In genomic region chr2:28753043-28753683, GRCh38 we compare ENCODE assay signal across 8 cellular contexts. TPM values are rescaled to one million over a fixed set of nuclear protein-coding genes. Genes with fewer than 3 reads are reported as not detected.
DNase-seq lines count a peak whose midpoint lies in the region; ATAC-seq and TF ChIP-seq lines count a peak whose summit lies in the region.

No MANE protein-coding gene starts in this region.

- peak overlapping the region; percentile 97 for H3K27ac Mint-ChIP-seq in activated CD8-positive, alpha-beta T cell treated with anti-CD3 and anti-CD28 coated beads, Interleukin-2, amount 10 ng/mL, durations not matched to agents 7 days and 5 days

- H3K9me3 Mint-ChIP-seq in activated CD8-positive, alpha-beta T cell treated with anti-CD3 and anti-CD28 coated beads, Interleukin-2, amount 10 ng/mL, durations not matched to agents 7 days and 5 days (ENCODE audit: insufficient read depth): no peaks in the 10 kb centered on the region

- peak overlapping the region; percentile 93 for H3K4me3 ChIP-seq in epithelial cell of proximal tubule (ENCODE audit: low read depth, low read length)
- H3K4me3 ChIP-seq in muscle layer of duodenum (ENCODE audit: low read depth in 1 of 2, low read length in 2 of 2): peak overlapping the region; percentile 90 to 98

- peak; percentile 75 for TF ChIP-seq CTCF in epithelial cell of proximal tubule (conservative IDR thresholded peaks at IDR 0.05; ENCODE audit: low read depth, low read length)

- peak overlapping the region; percentile 87 for H3K4me3 Mint-ChIP-seq in activated CD8-positive, alpha-beta T cell treated with anti-CD3 and anti-CD28 coated beads, Interleukin-2, amount 10 ng/mL, durations not matched to agents 7 days and 5 days

- H3K9me3 ChIP-seq in muscle layer of duodenum (ENCODE audit: control insufficient read depth in 1 of 2, low read length in 2 of 2): no peaks in the 10 kb centered on the region

- H3K27me3 Mint-ChIP-seq in activated CD8-positive, alpha-beta T cell treated with anti-CD3 and anti-CD28 coated beads, Interleukin-2, amount 10 ng/mL, durations not matched to agents 7 days and 5 days (ENCODE audit: low read depth): no peaks in the 10 kb centered on the region

- CTCF ChIA-PET in activated CD8-positive, alpha-beta T cell treated with anti-CD3 and anti-CD28 coated beads, Interleukin-2, amount 10 ng/mL, durations not matched to agents 7 days and 5 days (lab: Charles Lee): interaction anchor here (1.0 to 13.3 kb wide), 7 partner anchors 131 to 189 kb away, joined by 3 to 224 read pairs (median 14); no protein-coding TSS in a partner anchor

- DNase-seq in activated CD8-positive, alpha-beta memory T cell treated with anti-CD3 and anti-CD28 coated beads for 1 hour (ENCODE audit: extremely low read depth in 1 of 2, low read depth in 1 of 2): peak; percentile 3 to 43
- DNase-seq in activated CD8-positive, alpha-beta memory T cell treated with anti-CD3 and anti-CD28 coated beads for 24 hours: no peak
- peak; percentile 43 for DNase-seq in NCI-H226
- peak; percentile 64 for DNase-seq in activated CD8-positive, alpha-beta T cell treated with anti-CD3 and anti-CD28 coated beads, Interleukin-2, amount 10 ng/mL, durations not matched to agents 7 days and 5 days
- peak; percentile 58 for DNase-seq in epithelial cell of proximal tubule (ENCODE audit: low read depth)

- no peak for ATAC-seq in activated CD8-positive, alpha-beta T cell treated with anti-CD3 and anti-CD28 coated beads, Interleukin-2, amount 10 ng/mL, durations not matched to agents 7 days and 5 days
- ATAC-seq in GM21619 (IDR thresholded peaks at IDR 0.05; ENCODE audit: unreplicated experiment): no peak

- H3K4me1 Mint-ChIP-seq in activated CD8-positive, alpha-beta T cell treated with anti-CD3 and anti-CD28 coated beads, Interleukin-2, amount 10 ng/mL, durations not matched to agents 7 days and 5 days (ENCODE audit: low read depth): peaks cover 57% of the 10 kb centered on the region

- H3K36me3 Mint-ChIP-seq in activated CD8-positive, alpha-beta T cell treated with anti-CD3 and anti-CD28 coated beads, Interleukin-2, amount 10 ng/mL, durations not matched to agents 7 days and 5 days (ENCODE audit: low read depth): peaks cover 24% of the 10 kb centered on the region

- peaks cover 33 to 43% of the 10 kb centered on the region in 2 donors for H3K4me1 ChIP-seq in muscle layer of duodenum (ENCODE audit: control insufficient read depth in 1 of 2, insufficient read depth in 2 of 2, low read length in 2 of 2)

- H3K27ac ChIP-seq in muscle layer of duodenum (ENCODE audit: low read length) (peak overlapping the region; percentile 99), temporal lobe (ENCODE audit: low read depth, low read length) (peak overlapping the region; percentile 13)

- POLR2A ChIA-PET in activated CD8-positive, alpha-beta T cell treated with anti-CD3 and anti-CD28 coated beads, Interleukin-2, amount 10 ng/mL, durations not matched to agents 7 days and 5 days (lab: Charles Lee): interaction anchor here (1.0 to 2.1 kb wide), 5 partner anchors 128 to 187 kb away, joined by 3 to 15 read pairs (median 4); no protein-coding TSS in a partner anchor

- H3K27me3 ChIP-seq in muscle layer of duodenum (ENCODE audit: low read depth, low read length): no peaks in the 10 kb centered on the region

- H3K36me3 ChIP-seq in muscle layer of duodenum (ENCODE audit: control insufficient read depth in 1 of 2, insufficient read depth in 2 of 2, low read length in 2 of 2): peaks cover 0 to 14% of the 10 kb centered on the region in 2 donors

RNA-seq across cellular contexts. Expression of gene PPP1CB, which starts 1.5 kb away (rescaled TPM):
- total RNA-seq in activated CD8-positive, alpha-beta T cell treated with anti-CD3 and anti-CD28 coated beads, Interleukin-2, amount 10 ng/mL, durations not matched to agents 7 days and 5 days: 100 to 1,000 TPM; 174 to 183 TPM
- total RNA-seq in epithelial cell of proximal tubule (157 and 173 TPM in 2 replicates), temporal lobe (228 TPM)

RNA-seq across cellular contexts. Expression of gene SPDYA, which starts 57.5 kb away (rescaled TPM):
- total RNA-seq in activated CD8-positive, alpha-beta T cell treated with anti-CD3 and anti-CD28 coated beads, Interleukin-2, amount 10 ng/mL, durations not matched to agents 7 days and 5 days: 1 to 10 TPM; 1.2 TPM
- total RNA-seq in epithelial cell of proximal tubule (not detected in 2 replicates), temporal lobe (1.5 TPM)
